16 cellular contexts compared by ENCODE assay signal in genomic region chr10:630581-631073, GRCh38. TPM values are rescaled to one million over a fixed set of nuclear protein-coding genes. Genes with fewer than 3 reads are reported as not detected.
DNase-seq lines count a peak whose midpoint lies in the region; FAIRE-seq and TF ChIP-seq lines count a peak whose summit lies in the region.
"Had no signal": no experiment of that assay in that cellular context is flagged by ENCODE, and none has a peak within 500 bp of the region (broad histone marks: within the 10 kb centered on the region; RNA-seq: fewer than 3 reads in every experiment).

No MANE protein-coding gene starts in this region.

- H3K27me3 ChIP-seq in dorsolateral prefrontal cortex: no peaks in the 10 kb centered on the region
- no peaks in the 10 kb centered on the region for H3K27me3 ChIP-seq in small intestine (ENCODE audit: control insufficient read depth in 2 of 2, insufficient read depth in 2 of 2, low read length in 2 of 2)
- H3K27me3 ChIP-seq: tibial artery had no signal

- no peaks in the 10 kb centered on the region for H3K36me3 ChIP-seq in small intestine (ENCODE audit: control insufficient read depth in 2 of 2, insufficient read depth in 2 of 2, low read length in 2 of 2)
- H3K36me3 ChIP-seq: HAP-1 had no signal

- no peak for FAIRE-seq in small intestine (lab: Jason Lieb, UNC)

- TF ChIP-seq CTCF in dorsolateral prefrontal cortex (IDR thresholded peaks at IDR 0.05 in 54 of 56, conservative IDR thresholded peaks at IDR 0.05 in 2 of 56; ENCODE audit: low read depth in 1 of 56, partially characterized antibody in 56 of 56): no peak

- WGBS in small intestine, 3 donors: 89 to 91% (median 90%) methylated on average over 23 of the region's 23 CpGs

- no peaks in the 10 kb centered on the region for H3K4me1 ChIP-seq in small intestine (ENCODE audit: control insufficient read depth in 2 of 2, insufficient read depth in 1 of 2, low read depth in 1 of 2, low read length in 1 of 2)
- H3K4me1 ChIP-seq: HAP-1 had no signal

- intact Hi-C loops in dorsolateral prefrontal cortex (cut with DNase I): loop anchor here in 1 of 2 donors (10.0 kb wide), 1 partner anchor 154 kb away; no protein-coding TSS in a partner anchor

- H3K4me3 ChIP-seq in dorsolateral prefrontal cortex (peak overlapping the region in 57 of 59 donors; percentile 8 to 74 (median 52)), small intestine (ENCODE audit: low read depth in 1 of 2, low read length in 2 of 2) (no peak overlapping the region)
- H3K4me3 ChIP-seq: HAP-1, tibial artery had no signal

- peak; percentile 16 to 53 for DNase-seq in NCI-H187 (lab: John Stamatoyannopoulos, UW)
- no peak for DNase-seq in NCI-H187 treated with DMSO at 0.1 percent for 48 hours (lab: John Stamatoyannopoulos, UW)
- peak; percentile 33 for DNase-seq in NCI-H2107 (lab: John Stamatoyannopoulos, UW)
- DNase-seq in dorsolateral prefrontal cortex: peak in 2 of 10 donors; percentile 33
- DNase-seq in substantia nigra (lab: John Stamatoyannopoulos, UW): peak in 12 of 49 donors; percentile 22 to 79 (median 50)
- DNase-seq in amniotic stem cell (lab: John Stamatoyannopoulos, UW): no peak
- no peak for DNase-seq in small intestine
- DNase-seq in MV-4-11 (lab: John Stamatoyannopoulos, UW): no peak
- DNase-seq: 8988T; activated T-cell treated with anti-CD3 and anti-CD28 coated beads, Interleukin-2, amount 50 U/mL, for 24 hours; immature natural killer cell; Karpas-422; mammary epithelial cell; naive thymus-derived CD4-positive, alpha-beta T cell had no signal

- H3K9me3 ChIP-seq in small intestine (ENCODE audit: control insufficient read depth, low read depth): no peaks in the 10 kb centered on the region
- H3K9me3 ChIP-seq: HAP-1, tibial artery had no signal

- H3K27ac ChIP-seq in dorsolateral prefrontal cortex: peak overlapping the region; percentile 21 to 100 (median 99)
- H3K27ac ChIP-seq in substantia nigra (ENCODE audit: low read depth, low read length, poor library complexity, severe bottlenecking): peak overlapping the region; percentile 83
- no peak overlapping the region for H3K27ac ChIP-seq in small intestine (ENCODE audit: low read depth in 1 of 2, low read length in 1 of 2)

RNA-seq across cellular contexts. Expression of gene DIP2C, which starts 58.8 kb away (rescaled TPM):
- total RNA-seq in dorsolateral prefrontal cortex: 100 to 1,000 TPM in 1 of 120 experiments, 10 to 100 TPM in 119; 39.6 to 102 (median 58.2) TPM
- 1 to 10 TPM; 3.1 to 6.2 (median 3.2) TPM for polyA plus RNA-seq in small intestine

Comparison
In these comparisons a context has a peak if more than half of its experiments do, and no peak if none do; other contexts are left out.
1. DNase-seq: peak in NCI-H187 (2 of 2) and NCI-H2107 (single experiment); none in NCI-H187 treated with DMSO at 0.1 percent for 48 hours (single experiment), amniotic stem cell (single experiment), small intestine (single experiment) and MV-4-11 (single experiment).
2. H3K27ac ChIP-seq: peak in dorsolateral prefrontal cortex (59 of 59) and substantia nigra (single experiment); none in small intestine (0 of 2).
3. H3K4me3 ChIP-seq: peak in dorsolateral prefrontal cortex (57 of 59); none in small intestine (0 of 2).